In genomic region chr6:136249811-136250685, GRCh38 we compare ENCODE assay signal across 1 cellular context.
A peak's percentile ranks its signal among the peaks of the same experiment; 100 is the strongest.
TF ChIP-seq lines count a peak whose summit lies in the region.

Gene MTFR2 (minus strand): TSS chr6:136250311. CDS start chr6:136249099, 1,212 bp downstream.

TF ChIP-seq in HepG2, 621 proteins besides CTCF, POLR2A, EP300 and RAD21 (continued from another document and continues in another):
- no peak for TF ChIP-seq TIGD3 (CRISPR knock-in tag; IDR thresholded peaks at IDR 0.05; ENCODE audit: borderline replicate concordance)
- TF ChIP-seq NFATC3 (CRISPR knock-in tag; IDR thresholded peaks at IDR 0.05), result no peak
- no peak for TF ChIP-seq ZFP41 (CRISPR knock-in tag; IDR thresholded peaks at IDR 0.05; ENCODE audit: borderline replicate concordance)
- no peak for TF ChIP-seq HNRNPK (IDR thresholded peaks at IDR 0.05; ENCODE audit: low read depth, low read length, poor library complexity, severe bottlenecking)
- no peak for TF ChIP-seq ZNF780A (CRISPR knock-in tag; IDR thresholded peaks at IDR 0.05)
- 0 out of 2 replicates have a peak, but pooled peaks have one; percentile 56 for TF ChIP-seq ZFP82 (CRISPR knock-in tag; IDR thresholded peaks at IDR 0.05; ENCODE audit: borderline replicate concordance)
- TF ChIP-seq SP1 (IDR thresholded peaks at IDR 0.05), result no peak
- TF ChIP-seq SP1 (CRISPR knock-in tag; IDR thresholded peaks at IDR 0.05), result peak; percentile 75
- peak; percentile 97 for TF ChIP-seq BORCS8-MEF2B (CRISPR knock-in tag; IDR thresholded peaks at IDR 0.05)
- TF ChIP-seq E2F5 (CRISPR knock-in tag; conservative IDR thresholded peaks at IDR 0.05), result peak; percentile 99
- no peak for TF ChIP-seq ZFP37 (CRISPR knock-in tag; IDR thresholded peaks at IDR 0.05; ENCODE audit: borderline replicate concordance)
- no peak for TF ChIP-seq ZZZ3 (CRISPR knock-in tag; IDR thresholded peaks at IDR 0.05; ENCODE audit: borderline replicate concordance)
- TF ChIP-seq SMARCE1 (IDR thresholded peaks at IDR 0.05; ENCODE audit: borderline replicate concordance), result no peak
- no peak for TF ChIP-seq GFI1 (CRISPR knock-in tag; IDR thresholded peaks at IDR 0.05; ENCODE audit: borderline replicate concordance)
- no peak for TF ChIP-seq ZNF503 (CRISPR knock-in tag; IDR thresholded peaks at IDR 0.05)
- TF ChIP-seq ZNF142 (CRISPR knock-in tag; IDR thresholded peaks at IDR 0.05), result no peak
- no peak for TF ChIP-seq TCF7L2 (IDR thresholded peaks at IDR 0.05; ENCODE audit: low read depth, low read length)
- 0 out of 2 replicates have a peak, but pooled peaks have one; percentile 16 for TF ChIP-seq ZNF317 (CRISPR knock-in tag; IDR thresholded peaks at IDR 0.05)
- TF ChIP-seq SP5 (CRISPR knock-in tag; IDR thresholded peaks at IDR 0.05; ENCODE audit: borderline replicate concordance, low read depth), result no peak
- peak; percentile 100 for TF ChIP-seq ELF4 (CRISPR knock-in tag; IDR thresholded peaks at IDR 0.05; ENCODE audit: borderline replicate concordance)
- TF ChIP-seq ZEB1 (IDR thresholded peaks at IDR 0.05; ENCODE audit: insufficient replicate concordance, low read depth), result no peak
- peak; percentile 34; the same call in 1 of the 2 replicates for TF ChIP-seq ZNF598 (CRISPR knock-in tag; IDR thresholded peaks at IDR 0.05; ENCODE audit: borderline replicate concordance)
- peak; percentile 20; the same call in 1 of the 2 replicates for TF ChIP-seq FOXP4 (CRISPR knock-in tag; IDR thresholded peaks at IDR 0.05)
- 0 out of 2 replicates have a peak, but pooled peaks have one; percentile 53 for TF ChIP-seq ZIK1 (CRISPR knock-in tag; IDR thresholded peaks at IDR 0.05; ENCODE audit: borderline replicate concordance, low read depth)
- TF ChIP-seq CERS6 (CRISPR knock-in tag; IDR thresholded peaks at IDR 0.05), result no peak
- no peak; the same call in 1 of the 2 replicates for TF ChIP-seq ZNF546 (CRISPR knock-in tag; conservative IDR thresholded peaks at IDR 0.05)
- TF ChIP-seq SKI (IDR thresholded peaks at IDR 0.05; ENCODE audit: partially characterized antibody), result no peak
- no peak for TF ChIP-seq TRAFD1 (CRISPR knock-in tag; IDR thresholded peaks at IDR 0.05; ENCODE audit: borderline replicate concordance)
- TF ChIP-seq ZNF678 (CRISPR knock-in tag; IDR thresholded peaks at IDR 0.05), result no peak
- peak; percentile 88 for TF ChIP-seq ZHX1 (CRISPR knock-in tag; IDR thresholded peaks at IDR 0.05; ENCODE audit: low read depth)
- peak; percentile 71 for TF ChIP-seq IRF9 (CRISPR knock-in tag; IDR thresholded peaks at IDR 0.05; ENCODE audit: borderline replicate concordance)
- no peak; the same call in 1 of the 2 replicates for TF ChIP-seq EED (CRISPR knock-in tag; IDR thresholded peaks at IDR 0.05)
- TF ChIP-seq ADNP (CRISPR knock-in tag; IDR thresholded peaks at IDR 0.05), result no peak
- no peak for TF ChIP-seq TBX3 (IDR thresholded peaks at IDR 0.05; ENCODE audit: borderline replicate concordance)
- no peak for TF ChIP-seq JUNB (CRISPR knock-in tag; IDR thresholded peaks at IDR 0.05; ENCODE audit: borderline replicate concordance)
- TF ChIP-seq ZNF3 (CRISPR knock-in tag; IDR thresholded peaks at IDR 0.05), result peak; percentile 93
- TF ChIP-seq SPEN (CRISPR knock-in tag; IDR thresholded peaks at IDR 0.05; ENCODE audit: low read depth), result peak; percentile 61; the same call in 1 of the 2 replicates
- peak; percentile 13; the same call in 1 of the 2 replicates for TF ChIP-seq JUN (CRISPR knock-in tag; IDR thresholded peaks at IDR 0.05)
- TF ChIP-seq ZNF101 (CRISPR knock-in tag; IDR thresholded peaks at IDR 0.05; ENCODE audit: borderline replicate concordance, low read depth), result no peak
- 0 out of 2 replicates have a peak, but pooled peaks have one; percentile 27 for TF ChIP-seq E2F1 (CRISPR knock-in tag; IDR thresholded peaks at IDR 0.05)
- no peak for TF ChIP-seq ZNF337 (CRISPR knock-in tag; IDR thresholded peaks at IDR 0.05; ENCODE audit: borderline replicate concordance, low read depth)
